In genomic region chr3:152443212-152444023, GRCh38 we compare ENCODE assay signal across 8 cellular contexts.
DNase-seq lines count a peak whose midpoint lies in the region; ATAC-seq, FAIRE-seq and TF ChIP-seq lines count a peak whose summit lies in the region.

No MANE protein-coding gene starts in this region.

- no peak for TF ChIP-seq CTCF in DND-41 (IDR thresholded peaks at IDR 0.05; ENCODE audit: borderline replicate concordance, extremely low read depth, low read length, poor library complexity, severe bottlenecking)
- no peak for TF ChIP-seq CTCF in astrocyte (IDR thresholded peaks at IDR 0.05; ENCODE audit: insufficient read depth, low read depth, low read length)
- TF ChIP-seq CTCF in GM10248 (IDR thresholded peaks at IDR 0.05; ENCODE audit: control extremely low read depth, extremely low read depth, low read depth, missing control alignments): no peak
- no peak for TF ChIP-seq CTCF in omental fat pad (IDR thresholded peaks at IDR 0.05)

- no peaks in the 10 kb centered on the region for H3K27me3 Mint-ChIP-seq in astrocyte (ENCODE audit: low read depth, unreplicated experiment)
- H3K27me3 Mint-ChIP-seq in naive thymus-derived CD4-positive, alpha-beta T cell: no peaks in the 10 kb centered on the region

- peaks cover 26% of the 10 kb centered on the region for H3K4me1 Mint-ChIP-seq in astrocyte (ENCODE audit: low read depth, unreplicated experiment)
- H3K4me1 Mint-ChIP-seq in naive thymus-derived CD4-positive, alpha-beta T cell: peaks cover 51 to 92% (median 80%) of the 10 kb centered on the region in 7 donors

- intact Hi-C loops in naive thymus-derived CD4-positive, alpha-beta T cell (cut with micrococcal nuclease): loop anchor here (1.0 to 5.0 kb wide), 7 partner anchors 8 to 371 kb away; no protein-coding TSS in a partner anchor

- H3K4me2 ChIP-seq in DND-41 (ENCODE audit: insufficient read depth, low read length) (no peak overlapping the region), astrocyte (ENCODE audit: low read length) (no peak overlapping the region)

- no peak overlapping the region for H3K4me3 Mint-ChIP-seq in astrocyte (ENCODE audit: unreplicated experiment)
- peak overlapping the region in 7 of 10 donors; percentile 18 to 74 (median 58) for H3K4me3 Mint-ChIP-seq in naive thymus-derived CD4-positive, alpha-beta T cell

- H2AFZ ChIP-seq in DND-41 (ENCODE audit: low read depth, low read length) (no peak overlapping the region), astrocyte (ENCODE audit: low read depth, low read length) (no peak overlapping the region)

- peaks cover 98% of the 10 kb centered on the region for H3K79me2 ChIP-seq in DND-41 (ENCODE audit: insufficient read depth, low read length)
- H3K79me2 ChIP-seq in astrocyte (ENCODE audit: insufficient read depth, low read length): peaks cover 85% of the 10 kb centered on the region

- H3K4me1 ChIP-seq in DND-41 (ENCODE audit: insufficient read depth, low read length) (no peaks in the 10 kb centered on the region), astrocyte (ENCODE audit: insufficient read depth, low read length) (peaks cover 8% of the 10 kb centered on the region)
- peaks cover 27 to 32% of the 10 kb centered on the region in 2 donors for H3K4me1 ChIP-seq in naive thymus-derived CD4-positive, alpha-beta T cell (ENCODE audit: control insufficient read depth in 2 of 2, insufficient read depth in 2 of 2, low read length in 2 of 2)

- peaks cover 23% of the 10 kb centered on the region; the same call in 1 of the 2 replicates for H4K20me1 ChIP-seq in DND-41 (ENCODE audit: insufficient read depth, low read length)
- peaks cover 56% of the 10 kb centered on the region for H4K20me1 ChIP-seq in astrocyte (ENCODE audit: insufficient read depth, low read length)

- H3K27ac ChIP-seq in DND-41 (ENCODE audit: low read length) (no peak overlapping the region), astrocyte (ENCODE audit: low read depth, low read length) (no peak overlapping the region)
- peak overlapping the region; percentile 50 for H3K27ac ChIP-seq in naive thymus-derived CD4-positive, alpha-beta T cell (ENCODE audit: low read depth, low read length)

- H3K36me3 Mint-ChIP-seq in astrocyte (ENCODE audit: low read depth, unreplicated experiment): peaks cover 7% of the 10 kb centered on the region
- H3K36me3 Mint-ChIP-seq in naive thymus-derived CD4-positive, alpha-beta T cell: peaks cover 11 to 43% (median 30%) of the 10 kb centered on the region in 5 donors

- DNase-seq in DND-41: no peak
- DNase-seq in astrocyte (ENCODE audit: low read depth): no peak
- no peak for DNase-seq in naive thymus-derived CD4-positive, alpha-beta T cell
- DNase-seq in GM10248 (ENCODE audit: extremely low spot score): no peak
- DNase-seq in SK-N-DZ (ENCODE audit: low spot score): no peak
- no peak for DNase-seq in omental fat pad (ENCODE audit: low spot score)
- DNase-seq in EL: no peak

- H3K4me3 ChIP-seq in DND-41 (ENCODE audit: low read depth in 1 of 2, low read length in 2 of 2): no peak overlapping the region
- no peak overlapping the region for H3K4me3 ChIP-seq in astrocyte (ENCODE audit: insufficient read depth, low read depth, low read length)
- no peak overlapping the region for H3K4me3 ChIP-seq in naive thymus-derived CD4-positive, alpha-beta T cell (ENCODE audit: low read length)

- no peak overlapping the region for H3K9ac ChIP-seq in DND-41 (ENCODE audit: low read depth, low read length)
- H3K9ac ChIP-seq in astrocyte (ENCODE audit: low read length): peak overlapping the region; percentile 22

- H3K27me3 ChIP-seq in DND-41 (ENCODE audit: insufficient read depth, low read length, poor library complexity) (no peaks in the 10 kb centered on the region), astrocyte (ENCODE audit: insufficient read depth, low read length) (no peaks in the 10 kb centered on the region)
- H3K27me3 ChIP-seq in naive thymus-derived CD4-positive, alpha-beta T cell (ENCODE audit: control insufficient read depth in 2 of 2, insufficient read depth in 2 of 2, low read length in 2 of 2): no peaks in the 10 kb centered on the region

- POLR2A ChIA-PET in naive thymus-derived CD4-positive, alpha-beta T cell (lab: Charles Lee): interaction anchor here (0.6 to 1.2 kb wide), 8 partner anchors 13 to 321 kb away, joined by 3 to 5 read pairs (median 3); partner anchors contain the start of gene MBNL1
- POLR2A ChIA-PET in GM10248 (lab: Yijun Ruan, JAX): interaction anchor here (0.7 kb wide), 1 partner anchor 23 kb away, joined by 5 read pairs; no protein-coding TSS in a partner anchor

- CTCF ChIA-PET in naive thymus-derived CD4-positive, alpha-beta T cell (lab: Charles Lee): interaction anchor here (0.6 to 6.0 kb wide), 9 partner anchors 18 to 371 kb away, joined by 3 to 61 read pairs (median 3); no protein-coding TSS in a partner anchor
- CTCF ChIA-PET in GM10248 (lab: Yijun Ruan, JAX): interaction anchor here (0.6 to 4.3 kb wide), 38 partner anchors 8 to 472 kb away, joined by 3 to 42 read pairs (median 3); partner anchors contain the start of gene MBNL1

- H3K36me3 ChIP-seq in DND-41 (ENCODE audit: insufficient read depth, low read length) (peaks cover 50% of the 10 kb centered on the region), astrocyte (ENCODE audit: insufficient read depth, low read length) (peaks cover 23% of the 10 kb centered on the region)
- H3K36me3 ChIP-seq in naive thymus-derived CD4-positive, alpha-beta T cell (ENCODE audit: control insufficient read depth in 2 of 3, insufficient read depth in 3 of 3, low read length in 3 of 3): peaks cover 4 to 23% (median 6%) of the 10 kb centered on the region in 3 experiments

- peak overlapping the region; percentile 58 for H3K27ac Mint-ChIP-seq in astrocyte (ENCODE audit: unreplicated experiment)
- peak overlapping the region; percentile 45 to 91 (median 68) for H3K27ac Mint-ChIP-seq in naive thymus-derived CD4-positive, alpha-beta T cell

- H3K9me3 Mint-ChIP-seq in astrocyte (ENCODE audit: unreplicated experiment): no peaks in the 10 kb centered on the region
- no peaks in the 10 kb centered on the region for H3K9me3 Mint-ChIP-seq in naive thymus-derived CD4-positive, alpha-beta T cell

- peak; percentile 56; the same call in 2 of the 3 replicates for ATAC-seq in DND-41 (ENCODE audit: insufficient read depth, low read depth)
- ATAC-seq in HG03103 (IDR thresholded peaks at IDR 0.05; ENCODE audit: low read depth, unreplicated experiment): peak; percentile 44
- peak; percentile 35 for ATAC-seq in naive thymus-derived CD4-positive, alpha-beta T cell
- ATAC-seq in omental fat pad (ENCODE audit: low FRiP score): no peak

- H3K9me3 ChIP-seq in DND-41 (ENCODE audit: insufficient read depth, low read length, severe bottlenecking): no peaks in the 10 kb centered on the region
- no peaks in the 10 kb centered on the region for H3K9me3 ChIP-seq in astrocyte (ENCODE audit: insufficient read depth, low read depth, low read length)
- H3K9me3 ChIP-seq in naive thymus-derived CD4-positive, alpha-beta T cell (ENCODE audit: control insufficient read depth in 2 of 3, low read length in 3 of 3): no peaks in the 10 kb centered on the region

- no peak for FAIRE-seq in astrocyte (lab: Jason Lieb, UNC)
